Comparison of ENCODE assay signal across 34 cellular contexts in genomic region chr20:56204206-56204605, GRCh38. TPM values are rescaled to one million over a fixed set of nuclear protein-coding genes. Genes with fewer than 3 reads are reported as not detected.
"Had no signal": no experiment of that assay in that cellular context is flagged by ENCODE, and none has a peak within 500 bp of the region (broad histone marks: within the 10 kb centered on the region; RNA-seq: fewer than 3 reads in every experiment).

No MANE protein-coding gene starts in this region.

- H3K9ac ChIP-seq: parathyroid adenoma had no signal

- H3K27ac ChIP-seq: ovary, parathyroid adenoma, psoas muscle, skin epidermis, spleen, suprapubic skin, testis, tibial artery, transverse colon, upper lobe of left lung, vagina had no signal

- H3K4me2 ChIP-seq: smooth muscle cell had no signal

- DNase-seq: naive thymus-derived CD8-positive, alpha-beta T cell; nephron progenitor cell; occipital lobe; ovary; psoas muscle; right cardiac atrium; spleen; stimulated activated CD4-positive, alpha-beta T cell treated with anti-CD3 and anti-CD28 coated beads, Interleukin-12 subunit alpha, Interleukin-12 subunit beta, amount 100 ng/mL, for 4 hours; stimulated activated CD4-positive, alpha-beta T cell treated with anti-CD3 and anti-CD28 coated beads, Interleukin-1b, Interleukin-23, amount 100 ng/mL, for 48 hours; stimulated activated CD4-positive, alpha-beta T cell treated with anti-CD3 and anti-CD28 coated beads, Interleukin-4, amount 100 ng/mL, for 1 hour; stimulated activated CD4-positive, alpha-beta T cell treated with anti-CD3 and anti-CD28 coated beads, Interleukin-4, amount 100 ng/mL, for 4 hours; stimulated activated CD8-positive, alpha-beta memory T cell treated with anti-CD3 and anti-CD28 coated beads, Interleukin-4, amount 100 ng/mL, for 48 hours; stimulated activated naive CD4-positive, alpha-beta T cell; stimulated activated naive CD8-positive, alpha-beta T cell treated with anti-CD3 and anti-CD28 coated beads, Interleukin-15, amount 100 ng/mL, for 72 hours; stimulated activated naive CD8-positive, alpha-beta T cell treated with anti-CD3 and anti-CD28 coated beads, Interleukin-15, Interleukin-2, amounts not matched to agents 100 U/mL and 50 U/mL, for 24 hours; substantia nigra; testis; tibial artery; transverse colon had no signal

- H3K79me2 ChIP-seq: parathyroid adenoma had no signal

- H2AFZ ChIP-seq: parathyroid adenoma had no signal

- ATAC-seq: naive thymus-derived CD8-positive, alpha-beta T cell; psoas muscle; right cardiac atrium; sciatic nerve; stimulated activated memory B cell treated with anti-CD40 and anti-IgM and Interleukin-4, amounts not matched to agents 10 μg/mL and 1 μg/mL and 100 μg/mL, for 72 hours; stimulated activated naive CD8-positive, alpha-beta T cell treated with anti-CD3 and anti-CD28 coated beads, Interleukin-15, amount 100 ng/mL, for 72 hours; stimulated activated naive CD8-positive, alpha-beta T cell treated with anti-CD3 and anti-CD28 coated beads, Interleukin-15, Interleukin-2, amounts not matched to agents 100 U/mL and 50 U/mL, for 24 hours had no signal

- H3K4me3 ChIP-seq: ovary, psoas muscle, skin epidermis, smooth muscle cell, spleen, suprapubic skin, testis, tibial artery, transverse colon, upper lobe of left lung, vagina had no signal

- H3K9me3 ChIP-seq: ovary, testis, vagina had no signal

- H3K4me1 ChIP-seq: parathyroid adenoma, psoas muscle, spleen, testis, tibial artery, transverse colon, upper lobe of left lung, vagina had no signal

- FAIRE-seq: urothelium cell line had no signal

- H3K36me3 ChIP-seq: ovary, spleen, suprapubic skin, tibial artery, transverse colon, upper lobe of left lung, vagina had no signal

- H3K27me3 ChIP-seq: ovary, testis, tibial artery, transverse colon, upper lobe of left lung, vagina had no signal

RNA-seq across cellular contexts. Expression of gene MC3R, which starts 44.3 kb away (rescaled TPM):
- total RNA-seq: naive thymus-derived CD8-positive, alpha-beta T cell; natural killer cell treated with Interleukin-12 subunit alpha and Interleukin-12 subunit beta and Interleukin-15 and Interleukin-18, amount 100 ng/mL, for 72 hours; neural crest cell; occipital lobe; osteoblast; ovary; progenitor cell of endocrine pancreas; psoas muscle; renal cortical epithelial cell; right cardiac atrium; sciatic nerve; smooth muscle cell; spleen; suprapubic skin; testis; transverse colon; upper lobe of left lung; ureter; vagina had no signal
- polyA plus RNA-seq: naive thymus-derived CD8-positive, alpha-beta T cell; ovary; psoas muscle; right cardiac atrium; smooth muscle cell; spleen had no signal
